Comparison of ENCODE assay signal across 1 cellular context in genomic region chr2:113965644-113966043, GRCh38.
TF ChIP-seq lines count a peak whose summit lies in the region.

No MANE protein-coding gene starts in this region.

TF ChIP-seq in HepG2, 621 proteins besides CTCF, POLR2A, EP300 and RAD21 (continued from another document):
- TF ChIP-seq GABPA (IDR thresholded peaks at IDR 0.05; ENCODE audit: low read depth, low read length) (no peak), GABPA (CRISPR knock-in tag; IDR thresholded peaks at IDR 0.05; ENCODE audit: low read depth) (no peak; the same call in 1 of the 2 replicates), ZNF547 (CRISPR knock-in tag; IDR thresholded peaks at IDR 0.05) (no peak), MNT (IDR thresholded peaks at IDR 0.05) (no peak), FOXK2 (IDR thresholded peaks at IDR 0.05) (no peak), PRMT3 (CRISPR knock-in tag; IDR thresholded peaks at IDR 0.05; ENCODE audit: borderline replicate concordance, low read depth) (no peak), DR1 (CRISPR knock-in tag; IDR thresholded peaks at IDR 0.05) (no peak), STAT5B (CRISPR knock-in tag; IDR thresholded peaks at IDR 0.05) (no peak), IRF2 (CRISPR knock-in tag; IDR thresholded peaks at IDR 0.05) (peak; percentile 88), MTA3 (CRISPR knock-in tag; IDR thresholded peaks at IDR 0.05) (no peak), NFATC3 (CRISPR knock-in tag; IDR thresholded peaks at IDR 0.05) (no peak), ESRRA (CRISPR knock-in tag; IDR thresholded peaks at IDR 0.05; ENCODE audit: low read depth) (no peak), ZNF460 (CRISPR knock-in tag; IDR thresholded peaks at IDR 0.05; ENCODE audit: borderline replicate concordance) (no peak), FOXA1 (IDR thresholded peaks at IDR 0.05) (no peak), FOXA1 (CRISPR knock-in tag; IDR thresholded peaks at IDR 0.05) (peak; percentile 81), ZNF225 (CRISPR knock-in tag; IDR thresholded peaks at IDR 0.05) (no peak), ZNF333 (CRISPR knock-in tag; IDR thresholded peaks at IDR 0.05; ENCODE audit: borderline replicate concordance) (no peak), ZMYM3 (CRISPR knock-in tag; IDR thresholded peaks at IDR 0.05) (no peak), ZNF766 (CRISPR knock-in tag; IDR thresholded peaks at IDR 0.05; ENCODE audit: borderline replicate concordance) (no peak), ZNF382 (CRISPR knock-in tag; IDR thresholded peaks at IDR 0.05; ENCODE audit: borderline replicate concordance) (no peak), ZNF772 (CRISPR knock-in tag; IDR thresholded peaks at IDR 0.05) (no peak), SATB2 (CRISPR knock-in tag; IDR thresholded peaks at IDR 0.05) (no peak), GABPB1 (CRISPR knock-in tag; IDR thresholded peaks at IDR 0.05) (peak; percentile 27; the same call in 1 of the 2 replicates), SIX1 (CRISPR knock-in tag; IDR thresholded peaks at IDR 0.05; ENCODE audit: borderline replicate concordance) (no peak; the same call in 1 of the 2 replicates), ZFP91 (CRISPR knock-in tag; IDR thresholded peaks at IDR 0.05; ENCODE audit: borderline replicate concordance) (no peak; the same call in 1 of the 2 replicates), SMARCC2 (IDR thresholded peaks at IDR 0.05) (no peak), SMAD3 (CRISPR knock-in tag; IDR thresholded peaks at IDR 0.05) (no peak; the same call in 1 of the 2 replicates), CBX2 (IDR thresholded peaks at IDR 0.05; ENCODE audit: low read depth, low read length) (no peak), CBX2 (CRISPR knock-in tag; IDR thresholded peaks at IDR 0.05; ENCODE audit: low read depth) (no peak), ZNF598 (CRISPR knock-in tag; IDR thresholded peaks at IDR 0.05; ENCODE audit: borderline replicate concordance) (no peak), MEIS1 (CRISPR knock-in tag; IDR thresholded peaks at IDR 0.05; ENCODE audit: borderline replicate concordance) (no peak), MLLT10 (CRISPR knock-in tag; IDR thresholded peaks at IDR 0.05) (no peak), ZFP82 (CRISPR knock-in tag; IDR thresholded peaks at IDR 0.05; ENCODE audit: borderline replicate concordance) (no peak), ZNF780A (CRISPR knock-in tag; IDR thresholded peaks at IDR 0.05) (no peak)
